ENCODE assay signal across 35 cellular contexts in genomic region chr5:91441082-91441481, GRCh38.
"Had no signal": no experiment of that assay in that cellular context is flagged by ENCODE, and none has a peak within 500 bp of the region (broad histone marks: within the 10 kb centered on the region; RNA-seq: fewer than 3 reads in every experiment).

No MANE protein-coding gene starts in this region.

- H3K36me3 ChIP-seq: MG63 had no signal

- H3K9me3 ChIP-seq: MG63 had no signal

- H3K27me3 ChIP-seq: MG63 had no signal

- H3K4me3 ChIP-seq: MG63 had no signal

- DNase-seq: Karpas-422, Kasumi-1, MG63, MM.1S, MV-4-11, NCI-H1048, NCI-H1092, NCI-H1092 treated with DMSO at 0.1 percent for 48 hours, NCI-H1105, NCI-H1105 treated with DMSO at 0.1 percent for 48 hours, NCI-H1417, NCI-H1417 treated with DMSO at 0.1 percent for 48 hours, NCI-H1436, NCI-H1436 treated with DMSO at 0.1 percent for 48 hours, NCI-H146, NCI-H1694, NCI-H1694 treated with DMSO at 0.1 percent for 48 hours, NCI-H187, NCI-H187 treated with DMSO at 0.1 percent for 48 hours, NCI-H1930, NCI-H2029, NCI-H2029 treated with DMSO at 0.1 percent for 48 hours, NCI-H2081, NCI-H2081 treated with DMSO at 0.1 percent for 48 hours, NCI-H2107, NCI-H2171, NCI-H2171 treated with DMSO at 0.1 percent for 48 hours, NCI-H2227 treated with DMSO at 0.1 percent for 48 hours, NCI-H226, NCI-H345, NCI-H446, NCI-H446 treated with DMSO at 0.1 percent for 48 hours, NCI-H510A, NCI-H510A treated with DMSO at 0.1 percent for 48 hours, NCI-H524 had no signal
